1 cellular context compared by ENCODE assay signal in genomic region chr14:105012171-105012985, GRCh38.
TF ChIP-seq lines count a peak whose summit lies in the region.

No MANE protein-coding gene starts in this region.

TF ChIP-seq in WTC11, 78 proteins besides CTCF, POLR2A, EP300 and RAD21 (continued from another document):
- TF ChIP-seq AFF4 (CRISPR knock-in tag; IDR thresholded peaks at IDR 0.05; ENCODE audit: borderline replicate concordance) (no peak), ESRRA (CRISPR knock-in tag; IDR thresholded peaks at IDR 0.05; ENCODE audit: borderline replicate concordance) (no peak), NR2C2 (CRISPR knock-in tag; IDR thresholded peaks at IDR 0.05) (no peak), FOXP1 (CRISPR knock-in tag; IDR thresholded peaks at IDR 0.05; ENCODE audit: borderline replicate concordance) (no peak), GRHL2 (CRISPR knock-in tag; IDR thresholded peaks at IDR 0.05; ENCODE audit: insufficient replicate concordance, severe bottlenecking) (no peak), PREB (CRISPR knock-in tag; IDR thresholded peaks at IDR 0.05; ENCODE audit: borderline replicate concordance) (no peak), NFATC4 (CRISPR knock-in tag; IDR thresholded peaks at IDR 0.05) (no peak), USF1 (CRISPR knock-in tag; IDR thresholded peaks at IDR 0.05) (no peak), ZSCAN18 (CRISPR knock-in tag; IDR thresholded peaks at IDR 0.05) (no peak), USF2 (CRISPR knock-in tag; IDR thresholded peaks at IDR 0.05) (no peak)
